In the genomic region with DNA sequence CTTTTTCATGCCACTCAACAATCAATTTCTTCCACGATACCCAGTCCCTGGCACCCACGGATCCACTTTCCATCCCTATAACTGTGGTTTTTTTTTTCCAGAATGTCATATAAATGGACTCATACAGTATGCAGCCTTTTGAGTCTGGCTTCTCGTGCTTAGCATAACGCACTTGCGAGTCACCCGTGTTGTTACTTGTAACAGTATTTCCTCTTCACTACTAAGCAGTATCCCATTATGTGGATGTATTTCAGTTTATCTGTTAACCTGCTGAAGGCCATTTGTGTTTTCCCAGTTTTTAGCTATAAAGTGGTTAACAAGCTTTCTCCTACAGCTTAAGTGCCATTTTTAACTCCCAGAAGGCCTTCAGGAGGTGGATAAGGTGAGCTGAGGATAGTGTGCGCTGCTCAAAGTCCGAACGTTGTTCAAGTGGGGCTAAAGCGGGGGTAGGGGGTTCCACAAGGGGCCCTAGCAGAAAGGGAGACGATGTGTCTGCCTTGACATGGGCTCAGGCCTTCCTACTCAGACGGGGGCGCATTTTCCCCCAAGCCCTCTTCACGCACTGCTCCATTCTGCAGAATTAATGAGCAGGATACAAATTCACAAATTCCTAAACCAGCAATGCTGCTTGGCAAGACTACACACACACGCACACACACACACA, we compare ENCODE assay signal across 8 cellular contexts. TPM values are rescaled to one million over a fixed set of nuclear protein-coding genes. Genes with fewer than 3 reads are reported as not detected.
DNase-seq lines count a peak whose midpoint lies in the region; ATAC-seq and TF ChIP-seq lines count a peak whose summit lies in the region.

No MANE protein-coding gene starts in this region.

- H3K36me3 Mint-ChIP-seq in T-cell (peaks cover 12% of the 10 kb centered on the region), endodermal cell (ENCODE audit: low read depth) (peaks cover 19% of the 10 kb centered on the region)

- no peaks in the 10 kb centered on the region for H3K9me3 Mint-ChIP-seq in T-cell
- H3K9me3 Mint-ChIP-seq in endodermal cell: no peaks in the 10 kb centered on the region

- H3K27ac ChIP-seq in endodermal cell (ENCODE audit: low read depth, low read length): peak overlapping the region; percentile 85

- peak overlapping the region; percentile 93 for H3K9ac ChIP-seq in endodermal cell (ENCODE audit: extremely low read depth, low read length, poor library complexity, severe bottlenecking)
- H3K9ac ChIP-seq in mucosa of stomach (ENCODE audit: low read length): peak overlapping the region; percentile 97

- H3K4me3 Mint-ChIP-seq in T-cell (peak overlapping the region; percentile 93 to 96 (median 95)), endodermal cell (peak overlapping the region; percentile 77)

- peak; percentile 18 for ATAC-seq in HG03097 (IDR thresholded peaks at IDR 0.05; ENCODE audit: low FRiP score, unreplicated experiment)
- peak; percentile 3 to 21 (median 12) for ATAC-seq in T-cell (replicated peaks in 1 of 4)
- no peak for ATAC-seq in GM18870 (IDR thresholded peaks at IDR 0.05; ENCODE audit: unreplicated experiment)

- H3K27ac Mint-ChIP-seq in T-cell (peak overlapping the region; percentile 95 to 98), endodermal cell (peak overlapping the region; percentile 94)

- DNase-seq in DMS53 (lab: John Stamatoyannopoulos, UW) (peak; percentile 48), DMS53 treated with DMSO at 0.1 percent for 48 hours (lab: John Stamatoyannopoulos, UW; ENCODE audit: unreplicated experiment) (no peak), T-cell (peak in 10 of 34 experiments; percentile 2 to 25 (median 13)), endodermal cell (no peak), NCI-H1930 (lab: John Stamatoyannopoulos, UW) (no peak)

- peaks cover 14% of the 10 kb centered on the region for H3K4me1 ChIP-seq in endodermal cell (ENCODE audit: control insufficient read depth, insufficient read depth, low read length)
- peaks cover 12% of the 10 kb centered on the region for H3K4me1 ChIP-seq in mucosa of stomach (ENCODE audit: control insufficient read depth, insufficient read depth, low read length)

- CTCF ChIA-PET in T-cell (lab: Charles Lee): interaction anchor here in 1 of 2 donors (0.6 to 1.1 kb wide), 3 partner anchors 17 to 272 kb away, joined by 3 to 4 read pairs (median 3); no protein-coding TSS in a partner anchor

- POLR2A ChIA-PET in T-cell (lab: Charles Lee): no interaction called here

- H3K4me1 Mint-ChIP-seq in T-cell (peaks cover 81 to 94% (median 82%) of the 10 kb centered on the region in 3 donors), endodermal cell (peaks cover 42% of the 10 kb centered on the region)

- H3K4me3 ChIP-seq in endodermal cell (ENCODE audit: low read length): peak overlapping the region; percentile 90
- H3K4me3 ChIP-seq in mucosa of stomach (ENCODE audit: low read length): peak overlapping the region; percentile 97

- H3K9me3 ChIP-seq in endodermal cell (ENCODE audit: control insufficient read depth, low read length) (no peaks in the 10 kb centered on the region), mucosa of stomach (ENCODE audit: control insufficient read depth, low read length) (no peaks in the 10 kb centered on the region)

- WGBS in endodermal cell (ENCODE audit: insufficient coverage in 1 of 2, insufficient read length in 1 of 2), 2 experiments: 17 to 26% methylated on average over 2 to 15 of the region's 15 CpGs

- no peak for TF ChIP-seq CTCF in endodermal cell (conservative IDR thresholded peaks at IDR 0.05)

- no peaks in the 10 kb centered on the region for H3K27me3 ChIP-seq in endodermal cell (ENCODE audit: control insufficient read depth, insufficient read depth, low read length, poor library complexity, severe bottlenecking)
- no peaks in the 10 kb centered on the region for H3K27me3 ChIP-seq in mucosa of stomach (ENCODE audit: control insufficient read depth, insufficient read depth, low read length)

- H3K27me3 Mint-ChIP-seq in T-cell (no peaks in the 10 kb centered on the region), endodermal cell (ENCODE audit: insufficient read depth) (peaks cover 38% of the 10 kb centered on the region)

- H3K36me3 ChIP-seq in endodermal cell (ENCODE audit: control insufficient read depth, insufficient read depth, low read length) (peaks cover 28% of the 10 kb centered on the region), mucosa of stomach (ENCODE audit: control insufficient read depth, insufficient read depth, low read length) (no peaks in the 10 kb centered on the region)

RNA-seq across cellular contexts. Expression of a gene that starts 0.8 kb away (rescaled TPM):
- 100 to 1,000 TPM; 212 to 255 (median 228) TPM for total RNA-seq in T-cell
- total RNA-seq in endodermal cell: 100 to 1,000 TPM; 148 to 166 TPM
- polyA plus RNA-seq in endodermal cell (2013, experiment 1 of 2): 90.5 TPM
- polyA plus RNA-seq in endodermal cell (2013, experiment 2 of 2): 91.7 TPM

RNA-seq across cellular contexts. Expression of a gene that starts 39.6 kb away (rescaled TPM):
- total RNA-seq in T-cell: under 1 TPM in 1 of 5 donors, not detected in 4; 0.15 TPM
- under 1 TPM; 0.18 to 0.55 TPM for total RNA-seq in endodermal cell
- polyA plus RNA-seq in endodermal cell (2013, experiment 1 of 2): 3.6 TPM
- polyA plus RNA-seq in endodermal cell (2013, experiment 2 of 2): 3.1 TPM

RNA-seq across cellular contexts. Expression of a gene that starts 48.8 kb away (rescaled TPM):
- total RNA-seq in T-cell: 100 to 1,000 TPM in 2 of 5 donors, 10 to 100 TPM in 3; 64.0 to 111 (median 90.0) TPM
- total RNA-seq in endodermal cell: 10 to 100 TPM; 83.0 to 94.7 TPM
- 80.8 TPM for polyA plus RNA-seq in endodermal cell (2013, experiment 1 of 2)
- 55.1 TPM for polyA plus RNA-seq in endodermal cell (2013, experiment 2 of 2)
